In the genomic region with DNA sequence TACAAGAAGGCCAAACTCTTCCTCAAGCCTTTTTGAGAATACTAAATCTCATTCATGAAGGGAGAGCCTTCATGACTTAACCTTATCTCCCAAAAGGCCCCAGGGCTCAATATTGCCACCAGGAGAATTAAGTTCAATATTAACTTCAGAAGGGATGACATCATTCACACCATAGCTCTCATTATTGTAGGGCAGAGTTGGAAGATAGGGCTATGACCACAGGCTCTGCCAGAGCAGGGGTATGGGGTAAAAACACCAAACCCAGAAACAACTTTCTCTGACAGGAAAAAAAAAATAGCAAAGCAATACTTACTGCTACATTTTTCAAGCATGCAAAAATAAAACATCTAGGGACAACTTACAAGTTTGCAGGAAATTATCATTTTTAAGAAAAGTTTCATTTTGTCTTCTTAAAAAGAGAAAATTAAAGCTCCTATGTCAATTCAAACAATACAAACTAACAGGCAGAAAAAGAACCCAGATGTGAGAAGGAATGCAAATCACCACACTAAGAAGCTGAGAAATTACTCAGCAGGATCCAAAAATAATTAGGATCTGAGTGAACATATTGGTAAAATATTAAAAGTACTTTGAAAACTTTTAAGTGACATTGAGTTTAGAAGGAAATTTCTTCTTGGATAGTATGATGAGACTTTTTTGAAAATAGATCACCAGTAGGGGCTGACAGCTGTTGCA, we compare ENCODE assay signal across 30 cellular contexts.
"Had no signal": no experiment of that assay in that cellular context is flagged by ENCODE, and none has a peak within 500 bp of the region (broad histone marks: within the 10 kb centered on the region; RNA-seq: fewer than 3 reads in every experiment).

No MANE protein-coding gene starts in this region.

- H3K4me3 ChIP-seq: cardiac muscle cell, SJSA1 had no signal

- H3K4me1 Mint-ChIP-seq: activated CD4-positive, alpha-beta T cell treated with anti-CD3 and anti-CD28 coated beads, Interleukin-2, amount 10 ng/mL, durations not matched to agents 24 days and 14 days; activated CD8-positive, alpha-beta memory T cell treated with anti-CD3 and anti-CD28 coated beads, Interleukin-2, amount 10 ng/mL, durations not matched to agents 7 days and 5 days; activated naive CD4-positive, alpha-beta T cell treated with anti-CD3 and anti-CD28 coated beads, Interleukin-2, amount 10 ng/mL, durations not matched to agents 7 days and 5 days; activated naive CD8-positive, alpha-beta T cell treated with anti-CD3 and anti-CD28 coated beads for 36 hours; activated T-helper 17 cell treated with anti-CD3 and anti-CD28 coated beads, Interleukin-2, amount 50 U/mL, for 72 hours; T-helper 17 cell; WTC11 had no signal

- ATAC-seq: activated CD8-positive, alpha-beta memory T cell treated with anti-CD3 and anti-CD28 coated beads, Interleukin-2, amount 10 ng/mL, durations not matched to agents 7 days and 5 days; activated T-cell treated with anti-CD3 and anti-CD28 coated beads, Interleukin-2, amount 50 U/mL, for 4 hours; activated T-helper 17 cell treated with anti-CD3 and anti-CD28 coated beads, Interleukin-2, amount 50 U/mL, for 72 hours; Panc1; T-helper 17 cell; WTC11 had no signal

- DNase-seq: activated CD4-positive, alpha-beta T cell treated with anti-CD3 and anti-CD28 coated beads for 1 hour; activated CD4-positive, alpha-beta T cell treated with anti-CD3 and anti-CD28 coated beads, Interleukin-2, amount 10 ng/mL, durations not matched to agents 24 days and 14 days; activated CD4-positive, alpha-beta T cell treated with anti-CD3 and anti-CD28 coated beads, Interleukin-2, amount 50 U/mL, for 48 hours; activated CD8-positive, alpha-beta memory T cell treated with anti-CD3 and anti-CD28 coated beads, Interleukin-2, amount 10 ng/mL, durations not matched to agents 7 days and 5 days; activated gamma-delta T cell; activated naive CD4-positive, alpha-beta T cell treated with anti-CD3 and anti-CD28 coated beads, Interleukin-2, amount 10 ng/mL, durations not matched to agents 7 days and 5 days; activated naive CD8-positive, alpha-beta T cell treated with anti-CD3 and anti-CD28 coated beads for 36 hours; activated T-cell treated with anti-CD3 and anti-CD28 coated beads, Interleukin-2, amount 50 U/mL, for 4 hours; brain microvascular endothelial cell; MV-4-11; NCI-H1092 treated with DMSO at 0.1 percent for 48 hours; NCI-H1417 treated with DMSO at 0.1 percent for 48 hours; NCI-H1694; NCI-H2029; NCI-H2107; NCI-H2171 treated with DMSO at 0.1 percent for 48 hours; NCI-H345; NCI-H510A; NCI-H526 treated with DMSO at 0.1 percent for 48 hours; NCI-H82; OCI-M1; Right ventricle myocardium superior; T-helper 17 cell; T-helper 9 cell had no signal

- H3K9me3 Mint-ChIP-seq: activated CD4-positive, alpha-beta T cell treated with anti-CD3 and anti-CD28 coated beads, Interleukin-2, amount 10 ng/mL, durations not matched to agents 24 days and 14 days; activated naive CD8-positive, alpha-beta T cell treated with anti-CD3 and anti-CD28 coated beads for 36 hours; WTC11 had no signal

- H3K27me3 Mint-ChIP-seq: activated CD4-positive, alpha-beta T cell treated with anti-CD3 and anti-CD28 coated beads, Interleukin-2, amount 10 ng/mL, durations not matched to agents 24 days and 14 days; activated CD8-positive, alpha-beta memory T cell treated with anti-CD3 and anti-CD28 coated beads, Interleukin-2, amount 10 ng/mL, durations not matched to agents 7 days and 5 days; activated naive CD4-positive, alpha-beta T cell treated with anti-CD3 and anti-CD28 coated beads, Interleukin-2, amount 10 ng/mL, durations not matched to agents 7 days and 5 days; activated naive CD8-positive, alpha-beta T cell treated with anti-CD3 and anti-CD28 coated beads for 36 hours; activated T-helper 17 cell treated with anti-CD3 and anti-CD28 coated beads, Interleukin-2, amount 50 U/mL, for 72 hours; T-helper 17 cell had no signal

- H3K27ac Mint-ChIP-seq: activated CD4-positive, alpha-beta T cell treated with anti-CD3 and anti-CD28 coated beads, Interleukin-2, amount 10 ng/mL, durations not matched to agents 24 days and 14 days; activated CD8-positive, alpha-beta memory T cell treated with anti-CD3 and anti-CD28 coated beads, Interleukin-2, amount 10 ng/mL, durations not matched to agents 7 days and 5 days; activated naive CD4-positive, alpha-beta T cell treated with anti-CD3 and anti-CD28 coated beads, Interleukin-2, amount 10 ng/mL, durations not matched to agents 7 days and 5 days; activated naive CD8-positive, alpha-beta T cell treated with anti-CD3 and anti-CD28 coated beads for 36 hours; activated T-helper 17 cell treated with anti-CD3 and anti-CD28 coated beads, Interleukin-2, amount 50 U/mL, for 72 hours; T-helper 17 cell; WTC11 had no signal

- H3K4me1 ChIP-seq: SJSA1 had no signal

- H3K9me3 ChIP-seq: SJSA1 had no signal

- H3K27me3 ChIP-seq: brain microvascular endothelial cell, cardiac muscle cell, SJSA1 had no signal

- H3K36me3 ChIP-seq: brain microvascular endothelial cell, cardiac muscle cell, SJSA1 had no signal

- H3K27ac ChIP-seq: brain microvascular endothelial cell, cardiac muscle cell, RWPE1, SJSA1 had no signal

- H3K36me3 Mint-ChIP-seq: activated CD8-positive, alpha-beta memory T cell treated with anti-CD3 and anti-CD28 coated beads, Interleukin-2, amount 10 ng/mL, durations not matched to agents 7 days and 5 days; activated naive CD4-positive, alpha-beta T cell treated with anti-CD3 and anti-CD28 coated beads, Interleukin-2, amount 10 ng/mL, durations not matched to agents 7 days and 5 days; activated naive CD8-positive, alpha-beta T cell treated with anti-CD3 and anti-CD28 coated beads for 36 hours; WTC11 had no signal

- H3K4me3 Mint-ChIP-seq: activated CD4-positive, alpha-beta T cell treated with anti-CD3 and anti-CD28 coated beads, Interleukin-2, amount 10 ng/mL, durations not matched to agents 24 days and 14 days; activated CD8-positive, alpha-beta memory T cell treated with anti-CD3 and anti-CD28 coated beads, Interleukin-2, amount 10 ng/mL, durations not matched to agents 7 days and 5 days; activated naive CD4-positive, alpha-beta T cell treated with anti-CD3 and anti-CD28 coated beads, Interleukin-2, amount 10 ng/mL, durations not matched to agents 7 days and 5 days; activated naive CD8-positive, alpha-beta T cell treated with anti-CD3 and anti-CD28 coated beads for 36 hours; activated T-cell treated with anti-CD3 and anti-CD28 coated beads, Interleukin-2, amount 50 U/mL, for 4 hours; activated T-helper 17 cell treated with anti-CD3 and anti-CD28 coated beads, Interleukin-2, amount 50 U/mL, for 72 hours; T-helper 17 cell; WTC11 had no signal
